In genomic region chr12:53623526-53623925, GRCh38 we compare ENCODE assay signal across 8 cellular contexts. TPM values are rescaled to one million over a fixed set of nuclear protein-coding genes. Genes with fewer than 3 reads are reported as not detected.
A peak's percentile ranks its signal among the peaks of the same experiment; 100 is the strongest.
DNase-seq lines count a peak whose midpoint lies in the region; ATAC-seq and TF ChIP-seq lines count a peak whose summit lies in the region.
"Had no signal": no experiment of that assay in that cellular context is flagged by ENCODE, and none has a peak within 500 bp of the region (broad histone marks: within the 10 kb centered on the region; RNA-seq: fewer than 3 reads in every experiment).

No MANE protein-coding gene starts in this region.

- no peaks in the 10 kb centered on the region for H3K9me3 Mint-ChIP-seq in activated CD8-positive, alpha-beta T cell treated with anti-CD3 and anti-CD28 coated beads for 36 hours

- H3K9me3 ChIP-seq in right cardiac atrium (ENCODE audit: control insufficient read depth, low read length) (no peaks in the 10 kb centered on the region), stomach (no peaks in the 10 kb centered on the region)

- DNase-seq in HFF-Myc (ENCODE audit: extremely low read depth, low read depth), result no peak
- no peak for DNase-seq in activated CD8-positive, alpha-beta T cell treated with anti-CD3 and anti-CD28 coated beads for 36 hours
- DNase-seq in right cardiac atrium, result no peak
- DNase-seq in stomach, result no peak
- DNase-seq in NCI-H2227 treated with DMSO at 0.1 percent for 48 hours (lab: John Stamatoyannopoulos, UW), result no peak
- DNase-seq: NCI-H748 treated with DMSO at 0.1 percent for 48 hours had no signal

- peak overlapping the region; percentile 56 for H3K27ac Mint-ChIP-seq in activated CD8-positive, alpha-beta T cell treated with anti-CD3 and anti-CD28 coated beads for 36 hours

- H3K27me3 Mint-ChIP-seq in activated CD8-positive, alpha-beta T cell treated with anti-CD3 and anti-CD28 coated beads for 36 hours, result no peaks in the 10 kb centered on the region

- no peaks in the 10 kb centered on the region for H3K36me3 ChIP-seq in stomach

- H3K4me1 Mint-ChIP-seq in activated CD8-positive, alpha-beta T cell treated with anti-CD3 and anti-CD28 coated beads for 36 hours (ENCODE audit: low read depth), result peaks cover 45% of the 10 kb centered on the region

- H3K27ac ChIP-seq in right cardiac atrium (ENCODE audit: low read length) (peak overlapping the region; percentile 66), stomach (peak overlapping the region in 4 of 5 donors; percentile 92 to 95 (median 94))

- peaks cover 3% of the 10 kb centered on the region for H3K4me1 ChIP-seq in right cardiac atrium (ENCODE audit: control insufficient read depth, insufficient read depth, low read length)
- peaks cover 26 to 76% (median 49%) of the 10 kb centered on the region in 4 donors for H3K4me1 ChIP-seq in stomach

- WGBS in right cardiac atrium, result 9% methylated on average over 4 of the region's 4 CpGs
- 7 to 13% (median 12%) methylated on average over 4 of the region's 4 CpGs for WGBS in stomach, 5 donors

- TF ChIP-seq EP300 in stomach (IDR thresholded peaks at IDR 0.05), result no peak

- ATAC-seq in activated CD8-positive, alpha-beta T cell treated with anti-CD3 and anti-CD28 coated beads for 36 hours, result no peak
- ATAC-seq in right cardiac atrium (no peak), GM21737 (IDR thresholded peaks at IDR 0.05; ENCODE audit: unreplicated experiment) (no peak), GM18505 (IDR thresholded peaks at IDR 0.05; ENCODE audit: unreplicated experiment) (no peak)

- H3K27me3 ChIP-seq in right cardiac atrium (ENCODE audit: control insufficient read depth, insufficient read depth), result no peaks in the 10 kb centered on the region
- no peaks in the 10 kb centered on the region for H3K27me3 ChIP-seq in stomach

- intact Hi-C loops in activated CD8-positive, alpha-beta T cell treated with anti-CD3 and anti-CD28 coated beads for 36 hours (cut with micrococcal nuclease), result no loop called here
- intact Hi-C loops in right cardiac atrium (cut with DNase I), result loop anchor here in 2 of 4 donors (5.0 to 10.0 kb wide), 2 partner anchors 51 to 54 kb away; partner anchors contain the start of gene ATP5MC2 (in 2 of the 2)
- intact Hi-C loops in stomach (cut with DNase I; ENCODE audit: low total_unique reads), result no loop called here

- POLR2A ChIA-PET in activated CD8-positive, alpha-beta T cell treated with anti-CD3 and anti-CD28 coated beads for 36 hours (lab: Charles Lee), result interaction anchor here (0.6 to 3.7 kb wide), 4 partner anchors 49 to 69 kb away, joined by 3 to 15 read pairs (median 3); partner anchors contain the start of gene ATP5MC2

- peak overlapping the region; percentile 56 for H3K4me3 ChIP-seq in HFF-Myc (replicated peaks; ENCODE audit: low read depth, low read length)
- peak overlapping the region; percentile 63 for H3K4me3 ChIP-seq in right cardiac atrium (ENCODE audit: low read length)
- H3K4me3 ChIP-seq in stomach, result peak overlapping the region; percentile 59 to 86 (median 72)

- peak overlapping the region; percentile 97 for H3K4me3 Mint-ChIP-seq in activated CD8-positive, alpha-beta T cell treated with anti-CD3 and anti-CD28 coated beads for 36 hours

- TF ChIP-seq POLR2A in stomach (IDR thresholded peaks at IDR 0.05) (no peak), GM18505 (IDR thresholded peaks at IDR 0.05; ENCODE audit: borderline replicate concordance, extremely low read depth, insufficient read depth, insufficient read length) (no peak)

- peaks cover 6% of the 10 kb centered on the region for H3K36me3 Mint-ChIP-seq in activated CD8-positive, alpha-beta T cell treated with anti-CD3 and anti-CD28 coated beads for 36 hours (ENCODE audit: low read depth)

- TF ChIP-seq CTCF in HFF-Myc (IDR thresholded peaks at IDR 0.05; ENCODE audit: low read depth, low read length, missing control alignments) (no peak), stomach (IDR thresholded peaks at IDR 0.05) (no peak)
- no peak for TF ChIP-seq CTCF in activated CD8-positive, alpha-beta T cell treated with anti-CD3 and anti-CD28 coated beads for 36 hours (IDR thresholded peaks at IDR 0.05)

- CTCF ChIA-PET in activated CD8-positive, alpha-beta T cell treated with anti-CD3 and anti-CD28 coated beads for 36 hours (lab: Charles Lee), result interaction anchor here (0.9 to 4.7 kb wide), 8 partner anchors 10 to 756 kb away, joined by 3 to 31 read pairs (median 4); partner anchors contain the start of gene ATP5MC2

RNA-seq across cellular contexts. Expression of gene ATF7, which starts 2.7 kb away (rescaled TPM):
- total RNA-seq in activated CD8-positive, alpha-beta T cell treated with anti-CD3 and anti-CD28 coated beads for 36 hours, result 10 to 100 TPM; 22.0 to 22.6 TPM
- total RNA-seq in right cardiac atrium (10 to 100 TPM; 30.7 to 36.9 (median 33.3) TPM), stomach (10 to 100 TPM in 4 of 5 donors, 1 to 10 TPM in 1; 9.0 to 93.4 (median 16.5) TPM)
- polyA plus RNA-seq in right cardiac atrium (22.8 TPM), stomach (10 to 100 TPM; 12.9 to 20.9 (median 14.3) TPM)

RNA-seq across cellular contexts. Expression of gene ATP5MC2, which starts 52.4 kb away (rescaled TPM):
- total RNA-seq in activated CD8-positive, alpha-beta T cell treated with anti-CD3 and anti-CD28 coated beads for 36 hours, result 100 to 1,000 TPM; 365 to 378 TPM
- 100 to 1,000 TPM; 397 to 507 (median 497) TPM for total RNA-seq in right cardiac atrium
- 740 TPM for polyA plus RNA-seq in right cardiac atrium
- 100 to 1,000 TPM in 3 of 5 donors, 10 to 100 TPM in 2; 75.0 to 255 (median 241) TPM for total RNA-seq in stomach
- polyA plus RNA-seq in stomach, result 100 to 1,000 TPM; 517 to 864 (median 543) TPM
